11 cellular contexts compared by ENCODE assay signal in genomic region chr19:16372065-16372915, GRCh38. TPM values are rescaled to one million over a fixed set of nuclear protein-coding genes. Genes with fewer than 3 reads are reported as not detected.
DNase-seq lines count a peak whose midpoint lies in the region; ATAC-seq, FAIRE-seq and TF ChIP-seq lines count a peak whose summit lies in the region.
"Had no signal": no experiment of that assay in that cellular context is flagged by ENCODE, and none has a peak within 500 bp of the region (broad histone marks: within the 10 kb centered on the region; RNA-seq: fewer than 3 reads in every experiment).

No MANE protein-coding gene starts in this region.

- H3K9me3 ChIP-seq in GM12878 (replicated peaks; ENCODE audit: control insufficient read depth, insufficient read depth, low read length), result no peaks in the 10 kb centered on the region

- ATAC-seq in activated CD8-positive, alpha-beta memory T cell treated with anti-CD3 and anti-CD28 coated beads, Interleukin-2, amount 10 ng/mL, durations not matched to agents 7 days and 5 days, result peak; percentile 3
- ATAC-seq in HG03066 (IDR thresholded peaks at IDR 0.05; ENCODE audit: low read depth, unreplicated experiment) (peak; percentile 24), GM12878 (peak; percentile 26)
- ATAC-seq in stimulated activated naive B cell treated with anti-CD40 and anti-IgM and Interleukin-4, amounts not matched to agents 10 μg/mL and 1 μg/mL and 100 μg/mL, for 72 hours (replicated peaks), result peak; percentile 34 to 35

- in situ Hi-C loops in GM12878 (cut with MboI), result no loop called here

- H3K4me3 ChIP-seq in GM12878, result no peak overlapping the region

- no peak for TF ChIP-seq RAD21 in GM12878 (IDR thresholded peaks at IDR 0.05; ENCODE audit: insufficient read depth, low read depth, low read length)

- peaks cover 26% of the 10 kb centered on the region for H3K36me3 Mint-ChIP-seq in activated CD8-positive, alpha-beta memory T cell treated with anti-CD3 and anti-CD28 coated beads, Interleukin-2, amount 10 ng/mL, durations not matched to agents 7 days and 5 days
- peaks cover 47 to 58% of the 10 kb centered on the region in 2 donors for H3K36me3 Mint-ChIP-seq in stimulated activated naive B cell treated with anti-CD40 and anti-IgM and Interleukin-4, amounts not matched to agents 10 μg/mL and 1 μg/mL and 100 μg/mL, for 72 hours

- no peaks in the 10 kb centered on the region for H3K27me3 ChIP-seq in GM12878 (replicated peaks in 1 of 2; ENCODE audit: control insufficient read depth in 2 of 2, insufficient read depth in 2 of 2, low read length in 1 of 2)

- peaks cover 59% of the 10 kb centered on the region for H3K4me1 ChIP-seq in GM12878 (ENCODE audit: control insufficient read depth, insufficient read depth, low read length)

- H3K4me2 ChIP-seq in GM12878 (ENCODE audit: control insufficient read depth, insufficient read depth), result peak overlapping the region; percentile 78

- 41% methylated on average over 17 of the region's 17 CpGs for WGBS in GM12878 (ENCODE audit: insufficient coverage, insufficient replicate concordance, low lambda C conversion rate, missing lambda C conversion rate)

- DNase-seq in activated CD8-positive, alpha-beta memory T cell treated with anti-CD3 and anti-CD28 coated beads, Interleukin-2, amount 10 ng/mL, durations not matched to agents 7 days and 5 days, result peak; percentile 72
- no peak for DNase-seq in activated CD8-positive, alpha-beta memory T cell treated with anti-CD3 and anti-CD28 coated beads, Interleukin-2, amount 50 U/mL, for 4 hours
- DNase-seq in GM12878 (ENCODE audit: low read depth, low spot score) (no peak), islet precursor cell (no peak), GM12892 (ENCODE audit: insufficient read length) (no peak)
- DNase-seq in stimulated activated naive B cell treated with anti-CD40 and anti-IgM and Interleukin-4, amounts not matched to agents 10 μg/mL and 1 μg/mL and 100 μg/mL, for 72 hours, result no peak
- DNase-seq in stimulated activated CD4-positive, alpha-beta T cell treated with anti-CD3 and anti-CD28 coated beads, Interleukin-1b, Interleukin-23, amount 100 ng/mL, for 48 hours, result no peak
- DNase-seq: mammary epithelial cell, NCI-H82 had no signal

- H3K36me3 ChIP-seq in GM12878 (ENCODE audit: control insufficient read depth in 2 of 2, insufficient read depth in 2 of 2, low read length in 1 of 2), result peaks cover 15 to 17% of the 10 kb centered on the region in 2 experiments; a peak in 3 of 4 replicates

- POLR2A ChIA-PET in GM12878 (lab: Charles Lee), result interaction anchor here (0.6 to 2.0 kb wide), 8 partner anchors 10 to 124 kb away, joined by 3 to 13 read pairs (median 5); partner anchors contain the start of gene KLF2

- RAD21 ChIA-PET in GM12878 (lab: Charles Lee; ENCODE audit: unreplicated experiment), result interaction anchor here (0.6 to 4.4 kb wide), 6 partner anchors 10 to 118 kb away, joined by 3 to 26 read pairs (median 9); no protein-coding TSS in a partner anchor

- CTCF ChIA-PET in activated CD8-positive, alpha-beta memory T cell treated with anti-CD3 and anti-CD28 coated beads, Interleukin-2, amount 10 ng/mL, durations not matched to agents 7 days and 5 days (lab: Charles Lee), result interaction anchor here (1.0 to 24.3 kb wide), 9 partner anchors 10 to 127 kb away, joined by 3 to 449 read pairs (median 8); partner anchors contain the start of gene KLF2
- CTCF ChIA-PET in GM12878 (lab: Yijun Ruan, JAX), result interaction anchor here (1.1 to 4.2 kb wide), 4 partner anchors 11 to 124 kb away, joined by 3 to 26 read pairs (median 12); no protein-coding TSS in a partner anchor

- no peaks in the 10 kb centered on the region for H3K79me2 ChIP-seq in GM12878 (ENCODE audit: control insufficient read depth, insufficient read depth, low read length)

- no peak for TF ChIP-seq EP300 in GM12878 (IDR thresholded peaks at IDR 0.05; ENCODE audit: borderline replicate concordance in 1 of 2, control insufficient read depth in 1 of 2, low read depth in 2 of 2, low read length in 2 of 2)

- SMC1A ChIA-PET in GM12878 (lab: Charles Lee; ENCODE audit: uncharacterized antibody, unreplicated experiment), result interaction anchor here (0.9 to 2.2 kb wide), 9 partner anchors 10 to 126 kb away, joined by 3 to 22 read pairs (median 5); no protein-coding TSS in a partner anchor

- no peaks in the 10 kb centered on the region for H3K9me3 Mint-ChIP-seq in activated CD8-positive, alpha-beta memory T cell treated with anti-CD3 and anti-CD28 coated beads, Interleukin-2, amount 10 ng/mL, durations not matched to agents 7 days and 5 days (ENCODE audit: low read depth)
- H3K9me3 Mint-ChIP-seq in stimulated activated naive B cell treated with anti-CD40 and anti-IgM and Interleukin-4, amounts not matched to agents 10 μg/mL and 1 μg/mL and 100 μg/mL, for 72 hours, result no peaks in the 10 kb centered on the region
- H3K9me3 Mint-ChIP-seq: effector memory CD8-positive, alpha-beta T cell had no signal

- FAIRE-seq in GM12878 (lab: Jason Lieb, UNC) (no peak), GM12892 (lab: Jason Lieb, UNC) (no peak)

- H3K27ac Mint-ChIP-seq in activated CD8-positive, alpha-beta memory T cell treated with anti-CD3 and anti-CD28 coated beads, Interleukin-2, amount 10 ng/mL, durations not matched to agents 7 days and 5 days, result no peak overlapping the region
- H3K27ac Mint-ChIP-seq in stimulated activated naive B cell treated with anti-CD40 and anti-IgM and Interleukin-4, amounts not matched to agents 10 μg/mL and 1 μg/mL and 100 μg/mL, for 72 hours, result peak overlapping the region; percentile 76

- peak overlapping the region; percentile 58 for H3K9ac ChIP-seq in GM12878 (ENCODE audit: control insufficient read depth, insufficient read depth, low read length)

- no TSS peak for BruUV-seq in GM12878 (replicated peaks; lab: Mats Ljungman, UMichigan)

- peak overlapping the region; percentile 57 for H3K4me3 Mint-ChIP-seq in activated CD8-positive, alpha-beta memory T cell treated with anti-CD3 and anti-CD28 coated beads, Interleukin-2, amount 10 ng/mL, durations not matched to agents 7 days and 5 days
- H3K4me3 Mint-ChIP-seq in stimulated activated naive B cell treated with anti-CD40 and anti-IgM and Interleukin-4, amounts not matched to agents 10 μg/mL and 1 μg/mL and 100 μg/mL, for 72 hours, result peak overlapping the region; percentile 42 to 52
- H3K4me3 Mint-ChIP-seq: effector memory CD8-positive, alpha-beta T cell had no signal

- H3K4me1 Mint-ChIP-seq in activated CD8-positive, alpha-beta memory T cell treated with anti-CD3 and anti-CD28 coated beads, Interleukin-2, amount 10 ng/mL, durations not matched to agents 7 days and 5 days, result peaks cover 31% of the 10 kb centered on the region
- peaks cover 0 to 60% of the 10 kb centered on the region in 2 donors for H3K4me1 Mint-ChIP-seq in stimulated activated naive B cell treated with anti-CD40 and anti-IgM and Interleukin-4, amounts not matched to agents 10 μg/mL and 1 μg/mL and 100 μg/mL, for 72 hours

- intact Hi-C loops in GM12878 (cut with micrococcal nuclease; ENCODE audit: unreplicated experiment), result no loop called here

- peak overlapping the region; percentile 81 for H3K27ac ChIP-seq in GM12878 (ENCODE audit: control insufficient read depth, insufficient read depth)

- H4K20me1 ChIP-seq in GM12878 (ENCODE audit: control insufficient read depth, insufficient read depth), result no peaks in the 10 kb centered on the region

- peaks cover 10% of the 10 kb centered on the region for H3K27me3 Mint-ChIP-seq in activated CD8-positive, alpha-beta memory T cell treated with anti-CD3 and anti-CD28 coated beads, Interleukin-2, amount 10 ng/mL, durations not matched to agents 7 days and 5 days
- H3K27me3 Mint-ChIP-seq in stimulated activated naive B cell treated with anti-CD40 and anti-IgM and Interleukin-4, amounts not matched to agents 10 μg/mL and 1 μg/mL and 100 μg/mL, for 72 hours, result no peaks in the 10 kb centered on the region
- H3K27me3 Mint-ChIP-seq: effector memory CD8-positive, alpha-beta T cell had no signal

- peak in 2 of 3 experiments; percentile 7 to 13; a peak in 1 of 6 replicates for TF ChIP-seq CTCF in GM12878 (IDR thresholded peaks at IDR 0.05 in 2 of 3, conservative IDR thresholded peaks at IDR 0.05 in 1 of 3; ENCODE audit: control insufficient read depth in 2 of 3, extremely low read depth in 1 of 3, insufficient read depth in 1 of 3, low read depth in 3 of 3, low read length in 3 of 3)

- no peak overlapping the region for H2AFZ ChIP-seq in GM12878 (ENCODE audit: control insufficient read depth, low read depth, low read length)

- no peak for TF ChIP-seq POLR2A in GM12878 (IDR thresholded peaks at IDR 0.05; ENCODE audit: low read depth, low read length)
- TF ChIP-seq POLR2A in GM12892 (IDR thresholded peaks at IDR 0.05; ENCODE audit: low read depth, low read length), result no peak

TF ChIP-seq in GM12878, 131 proteins besides CTCF, POLR2A, EP300 and RAD21 (continues in another document):
- TF ChIP-seq CBFB (IDR thresholded peaks at IDR 0.05; ENCODE audit: low read depth), result no peak
- TF ChIP-seq GABPA (IDR thresholded peaks at IDR 0.05; ENCODE audit: low read depth), result no peak

RNA-seq across cellular contexts. Expression of gene KLF2, which starts 47.7 kb away (rescaled TPM):
- total RNA-seq in activated CD8-positive, alpha-beta memory T cell treated with anti-CD3 and anti-CD28 coated beads, Interleukin-2, amount 10 ng/mL, durations not matched to agents 7 days and 5 days, result 100 to 1,000 TPM in 1 of 2 experiments, 10 to 100 TPM in 1; 62.1 to 124 TPM
- 1.0 and 2.7 TPM in 2 replicates for total RNA-seq in GM12878 (2013; cell fraction: nucleolus; rRNA removed)
- total RNA-seq in GM12878 (2014; rRNA removed), result 3.2 and 4.4 TPM in 2 replicates
- 0.74 and 1.0 TPM in 2 replicates for total RNA-seq in GM12878 (2014; rRNA removed; fragmentation: Illumina TruSeq; extraction: Trizol)
- total RNA-seq in GM12878 (2021), result 12.4 and 13.7 TPM in 2 replicates
- 1.7 TPM for polyA plus RNA-seq in GM12878 (2011; ENCODE audit: low read depth)
- polyA plus RNA-seq in GM12878 (2011; rRNA removed), result 0.20 and 0.23 TPM in 2 replicates
- 0.99 and 1.6 TPM in 2 replicates for polyA plus RNA-seq in GM12878 (2011; cell fraction: cytosol; rRNA removed)
- polyA plus RNA-seq in GM12878 (2011; cell fraction: nucleus; rRNA removed), result 3.2 and 8.0 TPM in 2 replicates
- polyA plus RNA-seq in GM12878 (2012), result 11.2 and 12.8 TPM in 2 replicates
- polyA plus RNA-seq in GM12878 (2014; fragmentation: Illumina TruSeq; extraction: Trizol), result 0.14 and 0.66 TPM in 2 replicates
- under 1 TPM; 0.16 to 0.71 TPM for polyA plus RNA-seq in GM12878 (2014; fragmentation: Nextera tagmentation; extraction: Ambion mirVana)
- polyA plus RNA-seq in GM12878 (2014; rRNA removed), result 3.8 and 7.6 TPM in 2 replicates
- 1 to 10 TPM in 1 of 2 experiments, under 1 TPM in 1; 1.00 to 1.8 TPM for polyA plus RNA-seq in GM12878 (2016; fragmentation: Nextera tagmentation; extraction: Ambion mirVana)
- 0.15 and 0.31 TPM in 2 replicates for polyA minus RNA-seq in GM12878 (2011; rRNA and poly(A)+ RNA removed)
- polyA minus RNA-seq in GM12878 (2011; cell fraction: cytosol; rRNA and poly(A)+ RNA removed), result 1.5 TPM in 2 replicates
- polyA minus RNA-seq in GM12878 (2011; cell fraction: nucleus; rRNA and poly(A)+ RNA removed), result 2.4 and 8.4 TPM in 2 replicates
- 1.7 TPM for polyA plus RNA-seq in GM12892 (2012; ENCODE audit: missing spikeins)

Comparison
In these comparisons a context has a peak if more than half of its experiments do, and no peak if none do; other contexts are left out.
1. RNA of gene KLF2, which starts 47.7 kb away (total RNA-seq): 62.1 to 124 TPM in activated CD8-positive, alpha-beta memory T cell treated with anti-CD3 and anti-CD28 coated beads, Interleukin-2, amount 10 ng/mL, durations not matched to agents 7 days and 5 days; 0.74 to 13.7 TPM in GM12878; every median in the first group is over 4 times any median in the second.
2. Peak in every context shown above with its lines, with median percentiles within 50 percentile points of each other: ATAC-seq.